In genomic region chr17:75048396-75048933, GRCh38 we compare ENCODE assay signal across 8 cellular contexts. TPM values are rescaled to one million over a fixed set of nuclear protein-coding genes. Genes with fewer than 3 reads are reported as not detected.
DNase-seq lines count a peak whose midpoint lies in the region; ATAC-seq and TF ChIP-seq lines count a peak whose summit lies in the region.

No MANE protein-coding gene starts in this region.

- peak overlapping the region in 2 of 4 donors; percentile 97 to 99 for H3K27ac ChIP-seq in upper lobe of left lung

- no peak for TF ChIP-seq POLR2A in upper lobe of left lung (IDR thresholded peaks at IDR 0.05)

- DNase-seq in GM06990 (ENCODE audit: extremely low read depth, insufficient read length) (no peak), T-helper 17 cell (no peak), fibroblast of mammary gland (ENCODE audit: low read depth) (peak; percentile 23), putamen (ENCODE audit: low spot score) (peak; percentile 47), upper lobe of left lung (no peak), iPS-NIHi11 (ENCODE audit: low spot score) (no peak)
- DNase-seq in stimulated activated CD4-positive, alpha-beta T cell treated with anti-CD3 and anti-CD28 coated beads, Interleukin-4, amount 100 ng/mL, for 24 hours = no peak

- H3K27me3 ChIP-seq in GM06990 (replicated peaks; ENCODE audit: control insufficient read depth, insufficient read depth, low read length) (no peaks in the 10 kb centered on the region), upper lobe of left lung (no peaks in the 10 kb centered on the region)

- peaks cover 28% of the 10 kb centered on the region for H3K4me1 Mint-ChIP-seq in T-helper 17 cell

- 43 to 50% methylated on average over 5 of the region's 5 CpGs for WGBS in upper lobe of left lung, 2 donors

- TF ChIP-seq CTCF in GM06990 (IDR thresholded peaks at IDR 0.05; ENCODE audit: insufficient read depth, low read length, poor library complexity, severe bottlenecking) (no peak), fibroblast of mammary gland (conservative IDR thresholded peaks at IDR 0.05; ENCODE audit: control insufficient read depth, insufficient read depth, low read depth, low read length) (no peak), upper lobe of left lung (IDR thresholded peaks at IDR 0.05) (no peak)

- H3K9me3 ChIP-seq in T-helper 17 cell (ENCODE audit: control insufficient read depth, low read length, poor library complexity, severe bottlenecking) (no peaks in the 10 kb centered on the region), upper lobe of left lung (no peaks in the 10 kb centered on the region)

- no peaks in the 10 kb centered on the region for H3K27me3 Mint-ChIP-seq in T-helper 17 cell

- no peak for TF ChIP-seq EP300 in upper lobe of left lung (IDR thresholded peaks at IDR 0.05)

- H3K27ac Mint-ChIP-seq in T-helper 17 cell = peak overlapping the region; percentile 89

- H3K4me1 ChIP-seq in upper lobe of left lung = peaks cover 16 to 33% (median 23%) of the 10 kb centered on the region in 4 donors

- H3K36me3 ChIP-seq in GM06990 (ENCODE audit: control insufficient read depth, insufficient read depth, low read length) = peaks cover 3% of the 10 kb centered on the region
- peaks cover 2 to 37% (median 15%) of the 10 kb centered on the region in 4 donors for H3K36me3 ChIP-seq in upper lobe of left lung

- H3K4me3 Mint-ChIP-seq in T-helper 17 cell = peak overlapping the region; percentile 98

- H3K4me3 ChIP-seq in GM06990 (replicated peaks; ENCODE audit: low read depth, low read length) (peak overlapping the region; percentile 100; the same call in 1 of the 2 replicates), fibroblast of mammary gland (ENCODE audit: control insufficient read depth, low read depth, low read length) (peak overlapping the region; percentile 85), upper lobe of left lung (peak overlapping the region in 2 of 4 donors; percentile 93 to 99)

- ATAC-seq in T-helper 17 cell (no peak), upper lobe of left lung (ENCODE audit: low FRiP score in 2 of 2) (no peak), HG02981 (IDR thresholded peaks at IDR 0.05; ENCODE audit: unreplicated experiment) (no peak)

- H3K36me3 Mint-ChIP-seq in T-helper 17 cell (ENCODE audit: low read depth) = peaks cover 4% of the 10 kb centered on the region

RNA-seq across cellular contexts. Expression of gene KCTD2, which starts 1.4 kb away (rescaled TPM):
- 10 to 100 TPM; 20.4 to 27.7 TPM for total RNA-seq in T-helper 17 cell
- 10 to 100 TPM; 17.8 to 26.1 (median 22.9) TPM for total RNA-seq in upper lobe of left lung

RNA-seq across cellular contexts. Expression of gene ATP5PD, which starts 1.7 kb away (rescaled TPM):
- total RNA-seq in T-helper 17 cell = 100 to 1,000 TPM; 123 to 145 TPM
- total RNA-seq in upper lobe of left lung = 100 to 1,000 TPM; 126 to 198 (median 186) TPM

RNA-seq across cellular contexts. Expression of gene MRPL58, which starts 36.0 kb away (rescaled TPM):
- total RNA-seq in T-helper 17 cell (10 to 100 TPM; 13.7 to 19.1 TPM), upper lobe of left lung (10 to 100 TPM; 10.5 to 41.0 (median 21.8) TPM)

RNA-seq across cellular contexts. Expression of gene SLC16A5, which starts 39.3 kb away (rescaled TPM):
- total RNA-seq in T-helper 17 cell (10 to 100 TPM; 11.7 to 14.9 TPM), upper lobe of left lung (100 to 1,000 TPM in 4 of 6 donors, 10 to 100 TPM in 2; 40.6 to 234 (median 123) TPM)

Comparison
In these comparisons a context has a peak if more than half of its experiments do, and no peak if none do; other contexts are left out.
1. DNase-seq: peak in fibroblast of mammary gland (single experiment) and putamen (single experiment); none in GM06990 (single experiment), T-helper 17 cell (0 of 3), upper lobe of left lung (0 of 2), iPS-NIHi11 (single experiment) and stimulated activated CD4-positive, alpha-beta T cell treated with anti-CD3 and anti-CD28 coated beads, Interleukin-4, amount 100 ng/mL, for 24 hours (single experiment).